Comparison of ENCODE assay signal across 26 cellular contexts in genomic region chr12:23813206-23813605, GRCh38.
"Had no signal": no experiment of that assay in that cellular context is flagged by ENCODE, and none has a peak within 500 bp of the region (broad histone marks: within the 10 kb centered on the region; RNA-seq: fewer than 3 reads in every experiment).

No MANE protein-coding gene starts in this region.

- FAIRE-seq: colon had no signal

- H3K4me1 ChIP-seq: gastrocnemius medialis, prostate gland, sigmoid colon, suprapubic skin, transverse colon had no signal

- H3K27me3 ChIP-seq: body of pancreas, gastrocnemius medialis, ovary, sigmoid colon, stomach, suprapubic skin, transverse colon had no signal

- H3K9me3 ChIP-seq: body of pancreas, gastrocnemius medialis, ovary, prostate gland, sigmoid colon, stomach, suprapubic skin, transverse colon had no signal

- H3K27ac ChIP-seq: body of pancreas, gastrocnemius medialis, ovary, prostate gland, sigmoid colon, stomach, suprapubic skin, transverse colon had no signal

- H3K4me3 ChIP-seq: body of pancreas, gastrocnemius medialis, ovary, prostate gland, sigmoid colon, stomach, suprapubic skin, transverse colon had no signal

- DNase-seq: activated CD4-positive, alpha-beta T cell treated with anti-CD3 and anti-CD28 coated beads for 48 hours; activated CD4-positive, alpha-beta T cell treated with anti-CD3 and anti-CD28 coated beads, Interleukin-2, amount 50 U/mL, for 48 hours; activated CD8-positive, alpha-beta memory T cell treated with anti-CD3 and anti-CD28 coated beads for 24 hours; activated effector memory CD4-positive, alpha-beta T cell treated with Interleukin-2 at 50 U/mL for 16 hours; activated naive CD4-positive, alpha-beta T cell treated with Interleukin-2 at 50 U/mL for 16 hours; anterior cingulate cortex; body of pancreas; effector CD8-positive, alpha-beta T cell; erythroblast; gastrocnemius medialis; hippocampal formation; kidney; left colon; midbrain; naive thymus-derived CD4-positive, alpha-beta T cell; ovary; retina; sigmoid colon; small intestine; stimulated activated naive B cell treated with anti-CD40 and anti-IgM and Interleukin-4, amounts not matched to agents 10 μg/mL and 1 μg/mL and 100 μg/mL, for 72 hours; stomach; transverse colon had no signal

- ATAC-seq: activated CD4-positive, CD25-positive, alpha-beta regulatory T cell treated with anti-CD3 and anti-CD28 coated beads, Interleukin-2, amount 50 U/mL, for 24 hours; body of pancreas; gastrocnemius medialis; left colon; naive thymus-derived CD4-positive, alpha-beta T cell; stimulated activated naive B cell treated with anti-CD40 and anti-IgM and Interleukin-4, amounts not matched to agents 10 μg/mL and 1 μg/mL and 100 μg/mL, for 72 hours had no signal

- H3K36me3 ChIP-seq: gastrocnemius medialis, ovary, prostate gland, sigmoid colon, stomach, suprapubic skin, transverse colon had no signal
